ENCODE assay signal across 8 cellular contexts in the genomic region with DNA sequence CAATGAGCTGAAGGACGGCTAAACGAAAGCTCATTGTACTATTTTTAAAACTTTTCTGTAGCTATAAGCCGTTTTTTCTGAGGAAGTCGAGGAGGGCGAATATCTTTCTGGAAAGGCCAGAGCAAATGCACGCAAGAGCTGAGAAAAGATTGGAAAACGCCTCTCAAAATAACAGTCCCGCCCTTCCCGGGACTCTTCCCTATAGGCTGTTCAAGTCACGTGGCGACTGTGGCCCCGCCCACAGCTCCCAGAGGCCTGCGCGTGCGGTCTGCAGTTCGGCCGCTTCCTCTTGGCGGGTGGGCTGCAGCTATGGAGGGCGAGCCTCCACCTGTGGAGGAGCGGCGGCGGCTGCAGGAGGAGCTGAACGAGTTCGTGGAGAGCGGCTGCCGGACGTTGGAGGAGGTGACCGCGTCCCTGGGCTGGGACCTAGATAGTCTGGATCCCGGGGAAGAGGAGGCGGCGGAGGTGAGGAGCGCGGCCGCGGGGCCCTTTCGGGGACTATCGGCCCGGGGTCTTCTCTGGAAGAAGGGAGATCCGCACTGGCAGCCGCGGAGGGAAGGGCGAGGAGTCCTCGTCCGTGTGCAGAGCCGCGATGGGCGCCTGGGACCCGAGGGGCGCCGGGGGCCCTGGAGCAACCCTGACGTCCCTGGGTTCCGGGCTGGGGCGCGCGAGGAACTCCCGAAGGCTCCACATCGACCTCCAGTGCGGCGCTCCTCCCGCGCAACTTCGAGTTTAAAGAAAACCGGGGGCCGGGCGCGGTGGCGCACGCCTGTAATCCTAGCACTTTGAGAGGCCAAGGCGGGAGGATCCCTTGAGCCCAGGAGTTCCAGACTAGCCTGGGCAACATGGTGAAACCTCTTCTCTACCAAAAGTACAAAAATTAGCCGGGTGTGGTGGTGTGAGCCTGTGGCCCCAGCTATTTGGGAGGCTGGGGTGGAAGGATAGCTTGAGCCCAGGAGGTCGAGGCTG. TPM values are rescaled to one million over a fixed set of nuclear protein-coding genes. Genes with fewer than 3 reads are reported as not detected.
A peak's percentile ranks its signal among the peaks of the same experiment; 100 is the strongest.
DNase-seq lines count a peak whose midpoint lies in the region; ATAC-seq and TF ChIP-seq lines count a peak whose summit lies in the region.

A gene with protein sequence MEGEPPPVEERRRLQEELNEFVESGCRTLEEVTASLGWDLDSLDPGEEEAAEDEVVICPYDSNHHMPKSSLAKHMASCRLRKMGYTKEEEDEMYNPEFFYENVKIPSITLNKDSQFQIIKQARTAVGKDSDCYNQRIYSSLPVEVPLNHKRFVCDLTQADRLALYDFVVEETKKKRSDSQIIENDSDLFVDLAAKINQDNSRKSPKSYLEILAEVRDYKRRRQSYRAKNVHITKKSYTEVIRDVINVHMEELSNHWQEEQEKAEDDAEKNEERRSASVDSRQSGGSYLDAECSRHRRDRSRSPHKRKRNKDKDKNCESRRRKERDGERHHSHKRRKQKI (plus strand): TSS at position 250 of the 969 bp plus-strand sequence. CDS start 60 bp downstream, at position 310.

- TF ChIP-seq POLR2A in GM15510 (IDR thresholded peaks at IDR 0.05; ENCODE audit: borderline replicate concordance, extremely low read depth, insufficient read length) (peak; percentile 93), uterus (IDR thresholded peaks at IDR 0.05) (peak; percentile 67 to 71)

- ATAC-seq in HG02885 (IDR thresholded peaks at IDR 0.05; ENCODE audit: poor library complexity, unreplicated experiment) = peak; percentile 100
- ATAC-seq in T-helper 17 cell = peak; percentile 99
- ATAC-seq in right cardiac atrium = peak; percentile 99

- WGBS in right cardiac atrium = under 1% methylated on average over 72 of the region's 72 CpGs

- H3K27ac ChIP-seq in angular gyrus (ENCODE audit: low read depth, low read length) (peak within 1 kb of the TSS; percentile 73), right cardiac atrium (ENCODE audit: low read length) (peak within 1 kb of the TSS; percentile 78), uterus (peak within 1 kb of the TSS; percentile 78 to 79)

- intact Hi-C loops in right cardiac atrium (cut with DNase I) (loop anchor here in 1 of 4 donors (10.0 kb wide), 1 partner anchor 285 kb away; no protein-coding TSS in a partner anchor), uterus (cut with DNase I; ENCODE audit: low total_unique reads) (no loop called here)

- TF ChIP-seq CTCF in uterus (IDR thresholded peaks at IDR 0.05) = peak in 2 of 4 experiments; percentile 4 to 17

- H3K4me3 Mint-ChIP-seq in T-helper 17 cell = peak within 1 kb of the TSS; percentile 100

- no peaks in the 10 kb centered on the region for H3K27me3 ChIP-seq in right cardiac atrium (ENCODE audit: control insufficient read depth, insufficient read depth)
- no peaks in the 10 kb centered on the region for H3K27me3 ChIP-seq in uterus

- H3K9me3 ChIP-seq in T-helper 17 cell (ENCODE audit: control insufficient read depth, low read length, poor library complexity, severe bottlenecking) = no peaks in the 10 kb centered on the region
- H3K9me3 ChIP-seq in right cardiac atrium (ENCODE audit: control insufficient read depth, low read length) = no peaks in the 10 kb centered on the region
- no peaks in the 10 kb centered on the region for H3K9me3 ChIP-seq in uterus

- H3K36me3 ChIP-seq in uterus = no peaks in the 10 kb centered on the region

- H3K4me1 Mint-ChIP-seq in T-helper 17 cell = peaks cover 41% of the 10 kb centered on the region

- DNase-seq in NCI-H1694 treated with DMSO at 0.1 percent for 48 hours (lab: John Stamatoyannopoulos, UW) (peak; percentile 98), T-helper 17 cell (peak; percentile 81 to 85 (median 84)), right cardiac atrium (peak; percentile 96 to 99 (median 98)), pulmonary artery endothelial cell (ENCODE audit: low read depth, low spot score) (peak; percentile 71), uterus (peak; percentile 95 to 96)

- H3K4me1 ChIP-seq in right cardiac atrium (ENCODE audit: control insufficient read depth, insufficient read depth, low read length) (peaks cover 4% of the 10 kb centered on the region), uterus (peaks cover 0 to 4% of the 10 kb centered on the region in 2 donors)

- H3K4me3 ChIP-seq in right cardiac atrium (ENCODE audit: low read length) (peak within 1 kb of the TSS; percentile 70), uterus (peak within 1 kb of the TSS; percentile 80 to 96)

- H3K36me3 Mint-ChIP-seq in T-helper 17 cell (ENCODE audit: low read depth) = peaks cover 2% of the 10 kb centered on the region

- no peaks in the 10 kb centered on the region for H3K27me3 Mint-ChIP-seq in T-helper 17 cell

- peak within 1 kb of the TSS; percentile 95 for H3K27ac Mint-ChIP-seq in T-helper 17 cell

RNA-seq across cellular contexts. Expression of the gene that starts here (rescaled TPM):
- total RNA-seq in T-helper 17 cell = 1 to 10 TPM; 6.8 to 9.6 TPM
- 10 to 100 TPM; 11.0 to 17.6 (median 14.8) TPM for total RNA-seq in right cardiac atrium
- 10.7 TPM for polyA plus RNA-seq in right cardiac atrium
- total RNA-seq in pulmonary artery endothelial cell = 11.9 and 24.0 TPM in 2 replicates
- total RNA-seq in uterus = 10 to 100 TPM; 10.2 to 39.7 (median 14.6) TPM

Comparison
In these comparisons a context has a peak if more than half of its experiments do, and no peak if none do; other contexts are left out.
1. Peak in every context shown above with its lines: DNase-seq, ATAC-seq, H3K4me3 ChIP-seq and H3K27ac ChIP-seq.